Comparison of ENCODE assay signal across 19 cellular contexts in genomic region chr1:187226396-187226795, GRCh38.
"Had no signal": no experiment of that assay in that cellular context is flagged by ENCODE, and none has a peak within 500 bp of the region (broad histone marks: within the 10 kb centered on the region; RNA-seq: fewer than 3 reads in every experiment).

No MANE protein-coding gene starts in this region.

- H3K4me3 ChIP-seq: ascending aorta, gastrocnemius medialis, heart right ventricle, right lobe of liver, tibial artery, uterus had no signal

- H3K27ac ChIP-seq: ascending aorta, gastrocnemius medialis, heart right ventricle, right lobe of liver, tibial artery, uterus had no signal

- ATAC-seq: gastrocnemius medialis; heart right ventricle; left ventricle myocardium superior; right lobe of liver; stimulated activated effector memory CD8-positive, alpha-beta T cell treated with anti-CD3 and anti-CD28 coated beads, Interleukin-12 subunit alpha, Interleukin-12 subunit beta, amount 100 ng/mL, for 72 hours had no signal

- H3K9me3 ChIP-seq: ascending aorta, gastrocnemius medialis, right lobe of liver, tibial artery, uterus had no signal

- DNase-seq: activated CD4-positive, alpha-beta memory T cell treated with anti-CD3 and anti-CD28 coated beads for 36 hours; activated CD4-positive, CD25-positive, alpha-beta regulatory T cell treated with anti-CD3 and anti-CD28 coated beads, Interleukin-2, amount 50 U/mL, for 72 hours; activated gamma-delta T cell treated with Interleukin-2 at 50 U/mL for 16 hours; activated naive CD8-positive, alpha-beta T cell treated with anti-CD3 and anti-CD28 coated beads for 36 hours; activated T-cell treated with anti-CD3 and anti-CD28 coated beads, Interleukin-2, amount 50 U/mL, for 48 hours; caudate nucleus; cortex of kidney; effector memory CD4-positive, alpha-beta T cell; erythroblast; gastrocnemius medialis; heart right ventricle; left ventricle myocardium superior; mesendoderm; occipital lobe; right lobe of liver; tibial artery; uterus had no signal

- H3K27me3 ChIP-seq: ascending aorta, gastrocnemius medialis, heart right ventricle, right lobe of liver, tibial artery, uterus had no signal

- H3K4me1 ChIP-seq: ascending aorta, gastrocnemius medialis, heart right ventricle, right lobe of liver, tibial artery, uterus had no signal

- H3K36me3 ChIP-seq: ascending aorta, gastrocnemius medialis, heart right ventricle, right lobe of liver, tibial artery, uterus had no signal
